8 cellular contexts compared by ENCODE assay signal in genomic region chr1:156726549-156727226, GRCh38. TPM values are rescaled to one million over a fixed set of nuclear protein-coding genes. Genes with fewer than 3 reads are reported as not detected.
DNase-seq lines count a peak whose midpoint lies in the region; ATAC-seq lines count a peak whose summit lies in the region.

No MANE protein-coding gene starts in this region.

- no peak for ATAC-seq in GM18520 (IDR thresholded peaks at IDR 0.05; ENCODE audit: unreplicated experiment)
- ATAC-seq in HG02973 (IDR thresholded peaks at IDR 0.05; ENCODE audit: unreplicated experiment) = no peak

- DNase-seq in activated CD8-positive, alpha-beta memory T cell treated with anti-CD3 and anti-CD28 coated beads for 24 hours = peak; percentile 79
- DNase-seq in activated CD8-positive, alpha-beta memory T cell treated with anti-CD3 and anti-CD28 coated beads, Interleukin-2, amount 50 U/mL, for 48 hours = no peak
- DNase-seq in NCI-H146 (lab: John Stamatoyannopoulos, UW) (peak; percentile 18), SW480 (ENCODE audit: low spot score) (peak; percentile 77), dermis blood vessel endothelial cell (peak; percentile 85), midbrain (lab: John Stamatoyannopoulos, UW) (peak; percentile 16)

RNA-seq across cellular contexts. Expression of gene METTL25B, which starts 1.6 kb away (rescaled TPM):
- total RNA-seq in dermis blood vessel endothelial cell = 11.8 and 13.3 TPM in 2 replicates

RNA-seq across cellular contexts. Expression of gene ISG20L2, which starts 1.9 kb away (rescaled TPM):
- 8.7 and 11.7 TPM in 2 replicates for total RNA-seq in dermis blood vessel endothelial cell

RNA-seq across cellular contexts. Expression of gene MRPL24, which starts 14.2 kb away (rescaled TPM):
- 31.0 and 34.7 TPM in 2 replicates for total RNA-seq in dermis blood vessel endothelial cell

RNA-seq across cellular contexts. Expression of gene CRABP2, which starts 21.3 kb away (rescaled TPM):
- 0.34 TPM in 1 of 2 replicates, not detected in the other for total RNA-seq in dermis blood vessel endothelial cell

RNA-seq across cellular contexts. Expression of gene HDGF, which starts 24.8 kb away (rescaled TPM):
- 149 and 294 TPM in 2 replicates for total RNA-seq in dermis blood vessel endothelial cell
